ENCODE assay signal across 25 cellular contexts in genomic region chr15:72034351-72034750, GRCh38.
"Had no signal": no experiment of that assay in that cellular context is flagged by ENCODE, and none has a peak within 500 bp of the region (broad histone marks: within the 10 kb centered on the region; RNA-seq: fewer than 3 reads in every experiment).

No MANE protein-coding gene starts in this region.

- ATAC-seq: activated naive CD4-positive, alpha-beta T cell treated with anti-CD3 and anti-CD28 coated beads, Interleukin-2, amount 50 U/mL, for 72 hours; activated T-cell treated with anti-CD3 and anti-CD28 coated beads, Interleukin-2, amount 50 U/mL, for 4 hours; Panc1; WTC11 had no signal

- H3K9me3 ChIP-seq: SJCRH30, SK-N-SH had no signal

- H3K4me1 ChIP-seq: SJCRH30 had no signal

- DNase-seq: activated CD4-positive, alpha-beta memory T cell treated with anti-CD3 and anti-CD28 coated beads for 36 hours; activated CD4-positive, alpha-beta T cell treated with anti-CD3 and anti-CD28 coated beads for 4 hours; activated CD4-positive, alpha-beta T cell treated with anti-CD3 and anti-CD28 coated beads, Interleukin-2, amount 50 U/mL, for 1 hour; activated CD4-positive, CD25-positive, alpha-beta regulatory T cell treated with anti-CD3 and anti-CD28 coated beads, Interleukin-2, amount 50 U/mL, for 72 hours; activated CD8-positive, alpha-beta memory T cell treated with anti-CD3 and anti-CD28 coated beads, Interleukin-2, amount 50 U/mL, for 4 hours; activated gamma-delta T cell treated with Interleukin-2 at 50 U/mL for 16 hours; activated naive CD4-positive, alpha-beta T cell treated with anti-CD3 and anti-CD28 coated beads for 36 hours; activated T-cell treated with anti-CD3 and anti-CD28 coated beads for 4 hours; activated T-cell treated with anti-CD3 and anti-CD28 coated beads, Interleukin-2, amount 50 U/mL, for 4 hours; aorta; MM.1S; MV-4-11; NCI-H1092; NCI-H1436 treated with DMSO at 0.1 percent for 48 hours; NCI-H1694 treated with DMSO at 0.1 percent for 48 hours; NCI-H2029; NCI-H345; NCI-H524 treated with DMSO at 0.1 percent for 48 hours; SHP77; SJCRH30; SK-N-SH had no signal

- H3K27me3 ChIP-seq: cardiac muscle cell, SJCRH30 had no signal

- H3K27ac ChIP-seq: cardiac muscle cell, SJCRH30 had no signal

- H3K9me2 ChIP-seq: SK-N-SH had no signal

- H3K9ac ChIP-seq: SK-N-SH had no signal

- H3K36me3 ChIP-seq: cardiac muscle cell had no signal

- H3K4me3 ChIP-seq: cardiac muscle cell, SJCRH30 had no signal
